In the genomic region with DNA sequence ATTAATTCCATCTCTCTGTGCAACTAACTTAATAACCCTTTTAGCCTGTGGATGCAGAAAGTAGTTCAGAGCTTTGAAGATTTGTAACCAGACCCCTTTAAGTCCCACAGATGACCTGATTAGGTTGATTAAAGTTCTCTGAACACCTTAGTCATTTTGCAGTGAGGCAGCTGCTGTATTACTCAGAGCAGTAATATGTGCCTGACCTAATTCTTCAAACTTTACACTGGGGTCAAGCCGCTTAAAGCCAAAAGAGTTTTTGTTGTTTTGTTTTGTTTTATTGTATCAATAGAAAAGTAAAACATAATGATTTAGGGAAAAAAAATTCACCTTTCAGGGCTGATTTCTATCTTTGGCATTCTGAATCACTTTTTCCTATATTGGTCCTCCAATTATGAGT, we compare ENCODE assay signal across 2 cellular contexts.
TF ChIP-seq lines count a peak whose summit lies in the region.

No MANE protein-coding gene starts in this region.

TF ChIP-seq in HCT116, 20 proteins besides CTCF, POLR2A, EP300 and RAD21 (continued from another document):
- TF ChIP-seq TCF7L2 (IDR thresholded peaks at IDR 0.05; ENCODE audit: borderline replicate concordance, extremely low read depth, insufficient read depth, insufficient read length), result no peak
- TF ChIP-seq, protein P1, sequence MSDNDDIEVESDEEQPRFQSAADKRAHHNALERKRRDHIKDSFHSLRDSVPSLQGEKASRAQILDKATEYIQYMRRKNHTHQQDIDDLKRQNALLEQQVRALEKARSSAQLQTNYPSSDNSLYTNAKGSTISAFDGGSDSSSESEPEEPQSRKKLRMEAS (IDR thresholded peaks at IDR 0.05), result no peak

TF ChIP-seq in SK-N-SH, 30 proteins besides CTCF, POLR2A, EP300 and RAD21 (continued from another document):
- peak; percentile 46; the same call in 1 of the 2 replicates for TF ChIP-seq RXRA (IDR thresholded peaks at IDR 0.05; ENCODE audit: borderline replicate concordance, low read depth)
- 0 out of 2 replicates have a peak, but pooled peaks have one; percentile 7 for TF ChIP-seq TCF12 (IDR thresholded peaks at IDR 0.05)
- no peak for TF ChIP-seq TEAD4 (IDR thresholded peaks at IDR 0.05; ENCODE audit: borderline replicate concordance, insufficient read depth)
- TF ChIP-seq, protein P2, sequence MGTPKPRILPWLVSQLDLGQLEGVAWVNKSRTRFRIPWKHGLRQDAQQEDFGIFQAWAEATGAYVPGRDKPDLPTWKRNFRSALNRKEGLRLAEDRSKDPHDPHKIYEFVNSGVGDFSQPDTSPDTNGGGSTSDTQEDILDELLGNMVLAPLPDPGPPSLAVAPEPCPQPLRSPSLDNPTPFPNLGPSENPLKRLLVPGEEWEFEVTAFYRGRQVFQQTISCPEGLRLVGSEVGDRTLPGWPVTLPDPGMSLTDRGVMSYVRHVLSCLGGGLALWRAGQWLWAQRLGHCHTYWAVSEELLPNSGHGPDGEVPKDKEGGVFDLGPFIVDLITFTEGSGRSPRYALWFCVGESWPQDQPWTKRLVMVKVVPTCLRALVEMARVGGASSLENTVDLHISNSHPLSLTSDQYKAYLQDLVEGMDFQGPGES (IDR thresholded peaks at IDR 0.05; ENCODE audit: low read depth, low read length), result no peak
- TF ChIP-seq MEF2A (IDR thresholded peaks at IDR 0.05; ENCODE audit: borderline replicate concordance, low read depth), result no peak
- TF ChIP-seq SIN3A (IDR thresholded peaks at IDR 0.05; ENCODE audit: borderline replicate concordance, low read depth, low read length), result no peak
- no peak for TF ChIP-seq POLR2AphosphoS5 (IDR thresholded peaks at IDR 0.05; ENCODE audit: low read depth, low read length)
- peak; percentile 33; the same call in 1 of the 2 replicates for TF ChIP-seq FOSL2 (IDR thresholded peaks at IDR 0.05; ENCODE audit: borderline replicate concordance, low read depth)
- no peak for TF ChIP-seq RFX5 (IDR thresholded peaks at IDR 0.05; ENCODE audit: low read length)
- no peak for TF ChIP-seq NFIC (IDR thresholded peaks at IDR 0.05; ENCODE audit: borderline replicate concordance)
- TF ChIP-seq NRF1 (IDR thresholded peaks at IDR 0.05; ENCODE audit: low read depth, low read length), result no peak
- TF ChIP-seq ELF1 (IDR thresholded peaks at IDR 0.05), result no peak
- TF ChIP-seq RCOR1 (IDR thresholded peaks at IDR 0.05; ENCODE audit: low read length), result no peak
- no peak for TF ChIP-seq GABPA (IDR thresholded peaks at IDR 0.05; ENCODE audit: low read depth)
